Comparison of ENCODE assay signal across 8 cellular contexts in the genomic region with DNA sequence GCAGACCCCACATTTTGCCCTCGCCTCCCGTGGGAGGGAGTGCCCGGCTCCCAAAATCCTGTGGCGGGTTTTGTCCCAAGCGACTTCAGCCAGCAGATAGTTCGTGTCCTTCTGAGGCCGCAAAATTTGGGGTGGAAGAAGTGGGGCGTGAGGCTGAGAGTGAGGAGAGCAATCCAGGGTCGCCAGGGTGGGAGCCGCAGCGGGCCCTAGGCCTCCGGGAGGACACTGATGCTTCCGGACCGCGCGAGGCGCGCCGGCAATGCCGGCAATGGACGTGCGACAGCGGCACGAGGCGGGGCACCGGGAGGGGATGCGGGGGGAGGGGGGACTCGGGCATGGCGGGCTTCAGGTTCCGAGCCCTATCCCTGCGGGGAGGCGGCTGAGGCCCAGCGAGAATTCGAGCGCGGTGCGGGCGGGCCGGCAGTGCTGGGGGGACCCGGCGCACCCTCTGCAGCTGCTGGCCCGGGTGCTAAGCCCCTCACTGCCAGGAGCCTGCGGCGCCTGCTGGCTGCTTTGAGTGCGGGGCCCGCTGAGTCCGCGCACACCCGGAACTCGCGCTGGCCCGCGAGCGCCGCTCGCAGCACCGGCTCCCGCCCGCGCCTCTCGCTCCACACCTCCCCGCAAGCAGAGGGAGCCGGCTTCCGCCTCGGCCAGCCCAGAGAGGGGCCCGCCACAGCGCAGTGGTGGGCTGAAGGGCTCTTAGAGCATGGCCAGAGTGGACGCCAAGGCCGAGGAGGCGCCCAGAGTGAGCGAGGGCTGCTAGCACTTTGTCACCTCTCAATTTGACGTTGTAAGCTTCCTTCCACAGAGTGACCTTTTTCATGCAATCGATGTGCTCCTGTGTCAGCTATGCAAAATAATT.
DNase-seq lines count a peak whose midpoint lies in the region; ATAC-seq and TF ChIP-seq lines count a peak whose summit lies in the region.

No MANE protein-coding gene starts in this region.

- DNase-seq in DMS 273 treated with DMSO at 0.1 percent for 48 hours (lab: John Stamatoyannopoulos, UW) = peak; percentile 5
- peak; percentile 53 for DNase-seq in HT1080 (ENCODE audit: low read depth)
- peak; percentile 58 for DNase-seq in SK-N-DZ (ENCODE audit: low spot score)
- DNase-seq in activated naive CD4-positive, alpha-beta T cell treated with anti-CD3 and anti-CD28 coated beads, Interleukin-2, amount 50 U/mL, for 16 hours = peak; percentile 79
- DNase-seq in glutamatergic neuron = peak; percentile 85
- peak; percentile 67 for DNase-seq in omental fat pad (ENCODE audit: low spot score)

- H3K9me3 Mint-ChIP-seq in glutamatergic neuron (ENCODE audit: unreplicated experiment) = peaks cover 5% of the 10 kb centered on the region

- ATAC-seq in GM21390 (IDR thresholded peaks at IDR 0.05; ENCODE audit: unreplicated experiment) (peak; percentile 79), omental fat pad (ENCODE audit: low FRiP score) (peak; percentile 89)

- H3K27me3 Mint-ChIP-seq in glutamatergic neuron (ENCODE audit: unreplicated experiment) = no peaks in the 10 kb centered on the region

- TF ChIP-seq CTCF in glutamatergic neuron (IDR thresholded peaks at IDR 0.05; ENCODE audit: partially characterized antibody, unreplicated experiment) (peak; percentile 36), omental fat pad (IDR thresholded peaks at IDR 0.05) (peak in 1 of 3 donors; percentile 93)

- peak overlapping the region; percentile 75 for H3K27ac Mint-ChIP-seq in glutamatergic neuron (ENCODE audit: unreplicated experiment)

- peak overlapping the region; percentile 62 for H3K27ac ChIP-seq in temporal lobe (ENCODE audit: low read depth, low read length)

- peak overlapping the region; percentile 92 for H3K4me3 Mint-ChIP-seq in glutamatergic neuron (ENCODE audit: unreplicated experiment)

- no peaks in the 10 kb centered on the region for H3K4me1 Mint-ChIP-seq in glutamatergic neuron (ENCODE audit: low read depth, unreplicated experiment)

- no peaks in the 10 kb centered on the region for H3K36me3 Mint-ChIP-seq in glutamatergic neuron (ENCODE audit: unreplicated experiment)

Comparison
In these comparisons a context has a peak if more than half of its experiments do, and no peak if none do; other contexts are left out.
1. Peak in every context shown above with its lines: DNase-seq, ATAC-seq and H3K27ac ChIP-seq.
2. DNase-seq: peak in every context shown above with its lines; median percentile 85 in glutamatergic neuron; 79 in activated naive CD4-positive, alpha-beta T cell treated with anti-CD3 and anti-CD28 coated beads, Interleukin-2, amount 50 U/mL, for 16 hours; 67 in omental fat pad; 58 in SK-N-DZ; 53 in HT1080; 5 in DMS 273 treated with DMSO at 0.1 percent for 48 hours.